Comparison of ENCODE assay signal across 10 cellular contexts in genomic region chr7:155214328-155214986, GRCh38.
DNase-seq lines count a peak whose midpoint lies in the region; ATAC-seq and TF ChIP-seq lines count a peak whose summit lies in the region.
"Had no signal": no experiment of that assay in that cellular context is flagged by ENCODE, and none has a peak within 500 bp of the region (broad histone marks: within the 10 kb centered on the region; RNA-seq: fewer than 3 reads in every experiment).

No MANE protein-coding gene starts in this region.

- H3K27me3 ChIP-seq in endocrine pancreas (ENCODE audit: control insufficient read depth, insufficient read depth, low read length) = no peaks in the 10 kb centered on the region

- no peak overlapping the region for H3K9ac ChIP-seq in endocrine pancreas (ENCODE audit: control insufficient read depth, insufficient read depth, low read length)

- in situ Hi-C loops in ACHN (cut with HindIII; ENCODE audit: low pct_ligation_motif_present, low pct_unique_long_range_greater_than_20kb, low sequenced_read_pairs) = no loop called here

- DNase-seq in ACHN (peak; percentile 67), LNCaP clone FGC (ENCODE audit: low read depth) (peak; percentile 45), omental fat pad (ENCODE audit: low spot score) (no peak), middle frontal gyrus (ENCODE audit: extremely low spot score, low spot score) (no peak), T1000 (lab: John Stamatoyannopoulos, UW) (no peak), 8988T (no peak)
- DNase-seq: cerebellar nuclear complex, EL had no signal

- H3K36me3 ChIP-seq in endocrine pancreas (ENCODE audit: control insufficient read depth, insufficient read depth, low read length) = no peaks in the 10 kb centered on the region

- H3K4me1 ChIP-seq in endocrine pancreas (ENCODE audit: control insufficient read depth, insufficient read depth, low read length) = no peaks in the 10 kb centered on the region

- TF ChIP-seq CTCF in LNCaP clone FGC (IDR thresholded peaks at IDR 0.05; ENCODE audit: control insufficient read depth, extremely low read depth, insufficient read depth) = no peak
- no peak for TF ChIP-seq CTCF in omental fat pad (IDR thresholded peaks at IDR 0.05)

- ATAC-seq in omental fat pad (ENCODE audit: low FRiP score) (peak; percentile 65), GM18502 (IDR thresholded peaks at IDR 0.05; ENCODE audit: poor library complexity, unreplicated experiment) (no peak)

- H3K4me3 ChIP-seq in LNCaP clone FGC (ENCODE audit: low read depth, low read length) (peak overlapping the region; percentile 33), endocrine pancreas (ENCODE audit: control insufficient read depth, insufficient read depth, low read length) (peak overlapping the region; percentile 17)

- no peaks in the 10 kb centered on the region for H3K9me3 ChIP-seq in endocrine pancreas (ENCODE audit: control insufficient read depth, low read length)

Comparison
In these comparisons a context has a peak if more than half of its experiments do, and no peak if none do; other contexts are left out.
1. DNase-seq: peak in ACHN (single experiment) and LNCaP clone FGC (single experiment); none in omental fat pad (single experiment), middle frontal gyrus (single experiment), T1000 (single experiment) and 8988T (single experiment).